Comparison of ENCODE assay signal across 19 cellular contexts in genomic region chr2:151841025-151841424, GRCh38. TPM values are rescaled to one million over a fixed set of nuclear protein-coding genes. Genes with fewer than 3 reads are reported as not detected.
A peak's percentile ranks its signal among the peaks of the same experiment; 100 is the strongest.
DNase-seq lines count a peak whose midpoint lies in the region; ATAC-seq, FAIRE-seq and TF ChIP-seq lines count a peak whose summit lies in the region.
"Had no signal": no experiment of that assay in that cellular context is flagged by ENCODE, and none has a peak within 500 bp of the region (broad histone marks: within the 10 kb centered on the region; RNA-seq: fewer than 3 reads in every experiment).

No MANE protein-coding gene starts in this region.

- H4K20me1 ChIP-seq in HepG2 (ENCODE audit: insufficient read depth, low read length) (no peaks in the 10 kb centered on the region), Karpas-422 (ENCODE audit: insufficient read depth, low read depth, low read length) (no peaks in the 10 kb centered on the region)

- TF ChIP-seq CTCF in HepG2 (CRISPR knock-in tag; IDR thresholded peaks at IDR 0.05) (no peak), right lobe of liver (IDR thresholded peaks at IDR 0.05) (no peak), upper lobe of right lung (IDR thresholded peaks at IDR 0.05) (no peak)

- H3K27ac ChIP-seq in HepG2 (ENCODE audit: extremely low read length, insufficient read depth, low read length) (no peak overlapping the region), right lobe of liver (no peak overlapping the region), epithelial cell of prostate (peak overlapping the region; percentile 2), upper lobe of right lung (no peak overlapping the region), Karpas-422 (ENCODE audit: low read length) (no peak overlapping the region)
- H3K27ac ChIP-seq: PC-9, SJSA1 had no signal

- H3K79me2 ChIP-seq in HepG2 (ENCODE audit: insufficient read depth, low read length) (no peaks in the 10 kb centered on the region), Karpas-422 (ENCODE audit: low read length) (no peaks in the 10 kb centered on the region)

- no peak overlapping the region for H2AFZ ChIP-seq in HepG2 (ENCODE audit: low read length)
- H2AFZ ChIP-seq in Karpas-422 (ENCODE audit: low read length), result no peak overlapping the region
- H2AFZ ChIP-seq: PC-9 had no signal

- H3K4me1 ChIP-seq in HepG2 (ENCODE audit: insufficient read depth, low read length) (peaks cover 33% of the 10 kb centered on the region), right lobe of liver (no peaks in the 10 kb centered on the region), upper lobe of right lung (no peaks in the 10 kb centered on the region), Karpas-422 (ENCODE audit: low read length) (peaks cover 3% of the 10 kb centered on the region)
- H3K4me1 ChIP-seq: BE2C, SJSA1 had no signal

- H3K4me3 ChIP-seq in HepG2 (replicated peaks in 1 of 3; ENCODE audit: insufficient read depth in 1 of 3, low read depth in 2 of 3, low read length in 3 of 3), result no peak overlapping the region
- no peak overlapping the region for H3K4me3 ChIP-seq in right lobe of liver
- H3K4me3 ChIP-seq in upper lobe of right lung, result no peak overlapping the region
- H3K4me3 ChIP-seq in Karpas-422 (ENCODE audit: low read length), result no peak overlapping the region
- H3K4me3 ChIP-seq: PC-9, SJSA1 had no signal

- H3K9me3 ChIP-seq in HepG2 (ENCODE audit: low read length) (no peaks in the 10 kb centered on the region), right lobe of liver (no peaks in the 10 kb centered on the region), upper lobe of right lung (no peaks in the 10 kb centered on the region), Karpas-422 (ENCODE audit: low read length) (no peaks in the 10 kb centered on the region)
- H3K9me3 ChIP-seq: BE2C, SJSA1 had no signal

- 100% methylated on average over 2 of the region's 2 CpGs for WGBS in HepG2 (ENCODE audit: low lambda C conversion rate)
- 76% methylated on average over 2 of the region's 2 CpGs for WGBS in right lobe of liver (ENCODE audit: insufficient coverage, low coverage, low lambda C conversion rate, missing lambda C conversion rate)

- no peak overlapping the region for H3K4me2 ChIP-seq in HepG2 (ENCODE audit: low read depth, low read length)
- H3K4me2 ChIP-seq in Karpas-422 (ENCODE audit: low read depth, low read length, poor library complexity, severe bottlenecking), result no peak overlapping the region
- H3K4me2 ChIP-seq: PC-9 had no signal

- POLR2A ChIA-PET in HepG2 (lab: Yijun Ruan, JAX), result interaction anchor here (0.9 to 4.8 kb wide), 2 partner anchors 13 to 14 kb away, joined by 3 to 28 read pairs; partner anchors contain the start of gene ARL5A

- TF ChIP-seq POLR2A in HepG2 (IDR thresholded peaks at IDR 0.05; ENCODE audit: insufficient read depth in 1 of 2, low read depth in 2 of 2, low read length in 2 of 2) (no peak), right lobe of liver (IDR thresholded peaks at IDR 0.05) (no peak), erythroblast (IDR thresholded peaks at IDR 0.05; ENCODE audit: low read length) (no peak)

- H3K9ac ChIP-seq in HepG2 (ENCODE audit: insufficient read depth, low read depth, low read length) (no peak overlapping the region), Karpas-422 (ENCODE audit: low read length) (no peak overlapping the region)

- H3K36me3 ChIP-seq in HepG2 (replicated peaks in 1 of 2; ENCODE audit: control insufficient read depth in 1 of 2, insufficient read depth in 2 of 2, low read length in 2 of 2) (peaks cover 0 to 12% of the 10 kb centered on the region in 2 experiments; a peak in 3 of 5 replicates), right lobe of liver (no peaks in the 10 kb centered on the region), upper lobe of right lung (no peaks in the 10 kb centered on the region), Karpas-422 (ENCODE audit: insufficient read depth, low read length) (no peaks in the 10 kb centered on the region)
- H3K36me3 ChIP-seq: BE2C, SJSA1 had no signal

- no peak for FAIRE-seq in HepG2 (lab: Jason Lieb, UNC)
- FAIRE-seq: H1 had no signal

- in situ Hi-C loops in HepG2 (cut with HindIII; ENCODE audit: extremely low pct_ligation_motif_present, low pct_unique_long_range_greater_than_20kb), result no loop called here

- ATAC-seq in HepG2 (no peak), right lobe of liver (no peak), upper lobe of right lung (peak; percentile 46)

- TF ChIP-seq EP300 in HepG2 (IDR thresholded peaks at IDR 0.05; ENCODE audit: low read depth in 2 of 2, low read length in 2 of 2) (no peak), HepG2 (CRISPR knock-in tag; IDR thresholded peaks at IDR 0.05; ENCODE audit: borderline replicate concordance) (no peak)

- CTCF ChIA-PET in HepG2 (lab: Yijun Ruan, JAX; ENCODE audit: low intra/inter-chr PET ratio, low total read pairs), result no interaction called here

- no peak for TF ChIP-seq RAD21 in HepG2 (CRISPR knock-in tag; IDR thresholded peaks at IDR 0.05)

- no peaks in the 10 kb centered on the region for H3K9me2 ChIP-seq in Karpas-422 (replicated peaks; ENCODE audit: insufficient read depth, low read length)

- no TSS peak for BruUV-seq in HepG2 (replicated peaks; lab: Mats Ljungman, UMichigan)

- no peak for DNase-seq in HepG2 (ENCODE audit: low spot score)
- no peak for DNase-seq in right lobe of liver
- peak; percentile 90 for DNase-seq in NCI-H82 treated with DMSO at 0.1 percent for 48 hours (lab: John Stamatoyannopoulos, UW; ENCODE audit: unreplicated experiment)
- no peak for DNase-seq in epithelial cell of prostate (ENCODE audit: low read depth, low spot score)
- no peak for DNase-seq in upper lobe of right lung
- DNase-seq in Karpas-422, result no peak
- no peak for DNase-seq in erythroblast (lab: John Stamatoyannopoulos, UW)
- no peak for DNase-seq in activated CD8-positive, alpha-beta memory T cell treated with anti-CD3 and anti-CD28 coated beads, Interleukin-2, amount 50 U/mL, for 48 hours
- DNase-seq: 8988T; BE2C; Calu3; CD4-positive, alpha-beta memory T cell; Kasumi-1; NCI-H187 treated with DMSO at 0.1 percent for 48 hours; NCI-H2171 treated with DMSO at 0.1 percent for 48 hours; NCI-H510A; PC-9 had no signal

- intact Hi-C loops in HepG2 (cut with micrococcal nuclease; ENCODE audit: unreplicated experiment) (no loop called here), right lobe of liver (cut with DNase I) (no loop called here), upper lobe of right lung (cut with DNase I) (no loop called here)

- no peaks in the 10 kb centered on the region for H3K27me3 ChIP-seq in HepG2 (ENCODE audit: control insufficient read depth in 1 of 2, insufficient read depth in 2 of 2, low read length in 2 of 2)
- no peaks in the 10 kb centered on the region for H3K27me3 ChIP-seq in right lobe of liver
- H3K27me3 ChIP-seq in upper lobe of right lung, result no peaks in the 10 kb centered on the region
- no peaks in the 10 kb centered on the region for H3K27me3 ChIP-seq in Karpas-422 (ENCODE audit: low read length)
- H3K27me3 ChIP-seq: BE2C had no signal

TF ChIP-seq in HepG2, 621 proteins besides CTCF, POLR2A, EP300 and RAD21:
- TF ChIP-seq CEBPB (IDR thresholded peaks at IDR 0.05; ENCODE audit: borderline replicate concordance, low read depth, low read length), result 0 out of 2 replicates have a peak, but pooled peaks have one; percentile 26
- TF ChIP-seq ZNF619 (CRISPR knock-in tag; IDR thresholded peaks at IDR 0.05), result no peak
- no peak for TF ChIP-seq HOXD1 (CRISPR knock-in tag; IDR thresholded peaks at IDR 0.05)

RNA-seq across cellular contexts. Expression of gene ARL5A, which starts 12.8 kb away (rescaled TPM):
- 149 and 170 TPM in 2 replicates for total RNA-seq in HepG2 (2016; rRNA removed; fragmentation: Illumina TruSeq; extraction: Trizol)
- 75.4 and 85.0 TPM in 2 replicates for total RNA-seq in HepG2 (2016; cell fraction: cytosol; rRNA removed; fragmentation: Illumina TruSeq; extraction: Trizol; ENCODE audit: low read depth)
- total RNA-seq in HepG2 (2016; cell fraction: insoluble cytoplasmic fraction; rRNA removed; fragmentation: Illumina TruSeq; extraction: Trizol), result 144 and 150 TPM in 2 replicates
- total RNA-seq in HepG2 (2016; cell fraction: membrane; rRNA removed; fragmentation: Illumina TruSeq; extraction: Trizol), result 220 and 225 TPM in 2 replicates
- total RNA-seq in HepG2 (2016; cell fraction: nucleus; rRNA removed; fragmentation: Illumina TruSeq; extraction: Trizol), result 85.9 and 100 TPM in 2 replicates
- 34.2 and 47.5 TPM in 2 replicates for polyA plus RNA-seq in HepG2 (2011; rRNA removed)
- polyA plus RNA-seq in HepG2 (2011; cell fraction: cytosol; rRNA removed), result 23.3 and 35.0 TPM in 2 replicates
- polyA plus RNA-seq in HepG2 (2011; cell fraction: nucleus; rRNA removed), result 21.9 and 29.1 TPM in 2 replicates
- 46.8 and 63.2 TPM in 2 replicates for polyA plus RNA-seq in HepG2 (2012)
- polyA plus RNA-seq in HepG2 (2016; cell fraction: cytosol; fragmentation: Illumina TruSeq; extraction: Trizol; ENCODE audit: low read depth), result 49.2 and 53.4 TPM in 2 replicates
- 78.6 and 90.5 TPM in 2 replicates for polyA plus RNA-seq in HepG2 (2016; cell fraction: insoluble cytoplasmic fraction; fragmentation: Illumina TruSeq; extraction: Trizol; ENCODE audit: low read depth)
- polyA plus RNA-seq in HepG2 (2016; cell fraction: membrane; fragmentation: Illumina TruSeq; extraction: Trizol; ENCODE audit: low read depth), result 89.2 and 108 TPM in 2 replicates
- polyA plus RNA-seq in HepG2 (2016; cell fraction: nucleus; fragmentation: Illumina TruSeq; extraction: Trizol; ENCODE audit: insufficient read depth, low read depth), result 53.8 and 56.7 TPM in 2 replicates
- polyA minus RNA-seq in HepG2 (2011; rRNA and poly(A)+ RNA removed; ENCODE audit: low replicate concordance), result 8.7 and 27.5 TPM in 2 replicates
- polyA minus RNA-seq in HepG2 (2011; cell fraction: cytosol; rRNA and poly(A)+ RNA removed), result 42.2 and 46.0 TPM in 2 replicates
- polyA minus RNA-seq in HepG2 (2011; cell fraction: nucleus; rRNA and poly(A)+ RNA removed), result 141 and 173 TPM in 2 replicates
- total RNA-seq in right lobe of liver, result 10 to 100 TPM; 20.0 to 33.3 (median 22.4) TPM
- 56.6 TPM for total RNA-seq in upper lobe of right lung
- total RNA-seq in Karpas-422 (2014; rRNA removed; shearing (Covaris generic); ENCODE audit: low replicate concordance), result 66.4 and 73.4 TPM in 2 replicates
